Comparison of ENCODE assay signal across 9 cellular contexts in genomic region chr5:76037736-76038151, GRCh38. TPM values are rescaled to one million over a fixed set of nuclear protein-coding genes. Genes with fewer than 3 reads are reported as not detected.
A peak's percentile ranks its signal among the peaks of the same experiment; 100 is the strongest.
DNase-seq lines count a peak whose midpoint lies in the region; ATAC-seq and TF ChIP-seq lines count a peak whose summit lies in the region.
"Not testable (repeated sequence)": the region's sequence is repeated elsewhere in the genome, so short reads cannot be mapped to it uniquely, and the experiment has no call there.
"Had no signal": no experiment of that assay in that cellular context is flagged by ENCODE, and none has a peak within 500 bp of the region (broad histone marks: within the 10 kb centered on the region; RNA-seq: fewer than 3 reads in every experiment).

No MANE protein-coding gene starts in this region.

- not testable (repeated sequence) for H2BK120ac ChIP-seq in neuronal stem cell (ENCODE audit: low read depth, low read length)

- not testable (repeated sequence) for H2BK12ac ChIP-seq in neuronal stem cell (ENCODE audit: low read length)

- not testable (repeated sequence) for H2BK5ac ChIP-seq in neuronal stem cell (ENCODE audit: low read length)

- not testable (repeated sequence) for H3K36me3 ChIP-seq in GM23338 (ENCODE audit: insufficient read depth); iPS-18a (ENCODE audit: control insufficient read depth, low read depth, low read length); neuronal stem cell (replicated peaks in 1 of 2; ENCODE audit: control insufficient read depth in 2 of 2, insufficient read depth in 2 of 2, low read length in 2 of 2)

- H3K27ac Mint-ChIP-seq in GM23338; MCF 10A (ENCODE audit: low read depth, unreplicated experiment): not testable (repeated sequence)
- H3K27ac Mint-ChIP-seq in T-helper 2 cell treated with Interferon-gamma antibody and Interleukin-4, amounts not matched to agents 5 μg/mL and 100 μg/mL, for 36 hours = peak overlapping the region; percentile 10

- not testable (repeated sequence) for H3K79me1 ChIP-seq in neuronal stem cell (ENCODE audit: low read depth, low read length)

- H3K9me3 ChIP-seq in iPS-18a (ENCODE audit: control insufficient read depth, low read depth, low read length); neuronal stem cell (replicated peaks in 1 of 2; ENCODE audit: control insufficient read depth in 2 of 2, insufficient read depth in 1 of 2, low read depth in 1 of 2, low read length in 2 of 2): not testable (repeated sequence)

- H2AFZ ChIP-seq in GM23338 = peak overlapping the region; percentile 99
- H2AFZ ChIP-seq in neuronal stem cell (ENCODE audit: low read length) = not testable (repeated sequence)

- not testable (repeated sequence) for H3K4ac ChIP-seq in neuronal stem cell (ENCODE audit: low read length)

- H3K23ac ChIP-seq in neuronal stem cell (ENCODE audit: low read depth, low read length, poor library complexity) = not testable (repeated sequence)

- not testable (repeated sequence) for H3K36me3 Mint-ChIP-seq in GM23338 (ENCODE audit: low read depth); T-helper 2 cell treated with Interferon-gamma antibody and Interleukin-4, amounts not matched to agents 5 μg/mL and 100 μg/mL, for 36 hours (ENCODE audit: low read depth); activated T-cell treated with anti-CD3 and anti-CD28 coated beads, Interleukin-2, amount 50 U/mL, for 4 hours (ENCODE audit: insufficient read depth); MCF 10A (ENCODE audit: insufficient read depth, unreplicated experiment)

- POLR2A ChIA-PET in MCF 10A (lab: Yijun Ruan, JAX) = not testable (repeated sequence)

- not testable (repeated sequence) for H3K14ac ChIP-seq in neuronal stem cell (ENCODE audit: low read length)

- intact Hi-C loops in MCF 10A (cut with micrococcal nuclease) = not testable (repeated sequence)

- not testable (repeated sequence) for BruUV-seq in MCF 10A (replicated peaks; lab: Mats Ljungman, UMichigan)

- no CpG with 5 or more reads among the region's 18 CpGs for WGBS in neuronal stem cell (ENCODE audit: extremely low coverage in 2 of 2, insufficient read length in 2 of 2, insufficient replicate concordance in 1 of 2), 2 donors

- not testable (repeated sequence) for H3K9me3 Mint-ChIP-seq in GM23338; T-helper 2 cell treated with Interferon-gamma antibody and Interleukin-4, amounts not matched to agents 5 μg/mL and 100 μg/mL, for 36 hours; activated T-cell treated with anti-CD3 and anti-CD28 coated beads, Interleukin-2, amount 50 U/mL, for 4 hours
- H3K9me3 Mint-ChIP-seq in MCF 10A (ENCODE audit: unreplicated experiment) = peaks cover 11% of the 10 kb centered on the region

- not testable (repeated sequence) for H4K91ac ChIP-seq in neuronal stem cell (ENCODE audit: low read depth, low read length, poor library complexity)

- CTCF ChIA-PET in MCF 10A (lab: Yijun Ruan, JAX) = not testable (repeated sequence)

- not testable (repeated sequence) for H3K4me1 Mint-ChIP-seq in GM23338; activated T-cell treated with anti-CD3 and anti-CD28 coated beads, Interleukin-2, amount 50 U/mL, for 4 hours (ENCODE audit: low read depth); MCF 10A (ENCODE audit: insufficient read depth, unreplicated experiment)
- peaks cover 10% of the 10 kb centered on the region for H3K4me1 Mint-ChIP-seq in T-helper 2 cell treated with Interferon-gamma antibody and Interleukin-4, amounts not matched to agents 5 μg/mL and 100 μg/mL, for 36 hours (ENCODE audit: low read depth)

- DNase-seq in GM23338 (ENCODE audit: low spot score) (peak; percentile 39), NCI-H187 (lab: John Stamatoyannopoulos, UW) (peak; percentile 5 to 37)
- DNase-seq in T-helper 2 cell treated with Interferon-gamma antibody and Interleukin-4, amounts not matched to agents 5 μg/mL and 100 μg/mL, for 36 hours (ENCODE audit: low spot score); activated T-cell treated with anti-CD3 and anti-CD28 coated beads, Interleukin-2, amount 50 U/mL, for 4 hours; MCF 10A (ENCODE audit: unreplicated experiment); neuronal stem cell (ENCODE audit: low spot score): not testable (repeated sequence)

- H3K4me3 Mint-ChIP-seq in GM23338 (peak overlapping the region; percentile 67), MCF 10A (ENCODE audit: unreplicated experiment) (peak overlapping the region; percentile 55)
- H3K4me3 Mint-ChIP-seq in T-helper 2 cell treated with Interferon-gamma antibody and Interleukin-4, amounts not matched to agents 5 μg/mL and 100 μg/mL, for 36 hours = peak overlapping the region; percentile 77
- H3K4me3 Mint-ChIP-seq in activated T-cell treated with anti-CD3 and anti-CD28 coated beads, Interleukin-2, amount 50 U/mL, for 4 hours = peak overlapping the region; percentile 33

- not testable (repeated sequence) for H3K79me2 ChIP-seq in GM23338 (replicated peaks; ENCODE audit: insufficient read depth)

- not testable (repeated sequence) for H2BK15ac ChIP-seq in neuronal stem cell (ENCODE audit: low read length)

- H3K9me2 ChIP-seq in GM23338 (ENCODE audit: insufficient read depth) = not testable (repeated sequence)

- not testable (repeated sequence) for H3K27me3 Mint-ChIP-seq in GM23338 (ENCODE audit: insufficient read depth, low read depth, poor library complexity); MCF 10A (ENCODE audit: insufficient read depth, unreplicated experiment)
- peaks cover 15% of the 10 kb centered on the region for H3K27me3 Mint-ChIP-seq in T-helper 2 cell treated with Interferon-gamma antibody and Interleukin-4, amounts not matched to agents 5 μg/mL and 100 μg/mL, for 36 hours (ENCODE audit: low read depth)
- peaks cover 28% of the 10 kb centered on the region for H3K27me3 Mint-ChIP-seq in activated T-cell treated with anti-CD3 and anti-CD28 coated beads, Interleukin-2, amount 50 U/mL, for 4 hours (ENCODE audit: low read depth)

- H3K27me3 ChIP-seq in GM23338 (ENCODE audit: insufficient read depth); iPS-18a (ENCODE audit: control insufficient read depth, insufficient read depth, low read length); neuronal stem cell (ENCODE audit: control insufficient read depth in 3 of 3, insufficient read depth in 3 of 3, low read depth in 1 of 3, low read length in 3 of 3): not testable (repeated sequence)

- H3K4me1 ChIP-seq in GM23338 (ENCODE audit: insufficient read depth); iPS-18a (ENCODE audit: control insufficient read depth, low read depth, low read length); neuronal stem cell (ENCODE audit: control insufficient read depth in 2 of 2, insufficient read depth in 1 of 2, low read depth in 1 of 2, low read length in 2 of 2): not testable (repeated sequence)

- TF ChIP-seq CTCF in GM23338 (conservative IDR thresholded peaks at IDR 0.05; ENCODE audit: low read depth in 2 of 2); MCF 10A (IDR thresholded peaks at IDR 0.05; ENCODE audit: unreplicated experiment): not testable (repeated sequence)

- H3K18ac ChIP-seq in neuronal stem cell (ENCODE audit: low read length) = not testable (repeated sequence)

- not testable (repeated sequence) for H4K20me1 ChIP-seq in GM23338 (replicated peaks; ENCODE audit: insufficient read depth)

- not testable (repeated sequence) for H2AK5ac ChIP-seq in neuronal stem cell (ENCODE audit: low read depth, low read length)

- ATAC-seq in GM23338; activated T-cell treated with anti-CD3 and anti-CD28 coated beads, Interleukin-2, amount 50 U/mL, for 4 hours: not testable (repeated sequence)

- not testable (repeated sequence) for H3K9ac ChIP-seq in iPS-18a (ENCODE audit: low read length); neuronal stem cell (ENCODE audit: low read depth, low read length, poor library complexity)

- H3K4me2 ChIP-seq in GM23338 (peak overlapping the region; percentile 80), neuronal stem cell (ENCODE audit: insufficient read depth, low read length, poor library complexity, severe bottlenecking) (peak overlapping the region; percentile 40)

- H4K8ac ChIP-seq in neuronal stem cell (ENCODE audit: low read depth, low read length) = not testable (repeated sequence)

- H3K4me3 ChIP-seq in GM23338 = peak overlapping the region; percentile 58
- peak overlapping the region; percentile 56 for H3K4me3 ChIP-seq in iPS-18a (ENCODE audit: low read length)
- H3K4me3 ChIP-seq in neuronal stem cell (ENCODE audit: low read length in 2 of 2) = not testable (repeated sequence)

- not testable (repeated sequence) for H3K27ac ChIP-seq in GM23338 (ENCODE audit: low read depth); iPS-18a (ENCODE audit: low read length); neuronal stem cell (replicated peaks; ENCODE audit: low read length)

- not testable (repeated sequence) for H3F3A ChIP-seq in GM23338 (replicated peaks; ENCODE audit: low read depth)

RNA-seq across cellular contexts. Expression of gene SV2C, which starts 45.4 kb away (rescaled TPM):
- 0.07 and 0.12 TPM in 2 replicates for total RNA-seq in GM23338 (2014; rRNA removed; shearing (Covaris generic))
- 0.05 and 0.12 TPM in 2 replicates for polyA plus RNA-seq in GM23338 (2016; fragmentation: Nextera tagmentation; extraction: Ambion mirVana)
- not detected for total RNA-seq in activated T-cell treated with anti-CD3 and anti-CD28 coated beads, Interleukin-2, amount 50 U/mL, for 4 hours
- not detected in 2 replicates for total RNA-seq in MCF 10A (2022)
- 0.06 TPM for polyA plus RNA-seq in neuronal stem cell (2013, experiment 1 of 2)
- polyA plus RNA-seq in neuronal stem cell (2013, experiment 2 of 2) = 0.07 TPM
- total RNA-seq: PC-3 had no signal
- polyA plus RNA-seq: K562 had no signal
